1 cellular context compared by ENCODE assay signal in the genomic region with DNA sequence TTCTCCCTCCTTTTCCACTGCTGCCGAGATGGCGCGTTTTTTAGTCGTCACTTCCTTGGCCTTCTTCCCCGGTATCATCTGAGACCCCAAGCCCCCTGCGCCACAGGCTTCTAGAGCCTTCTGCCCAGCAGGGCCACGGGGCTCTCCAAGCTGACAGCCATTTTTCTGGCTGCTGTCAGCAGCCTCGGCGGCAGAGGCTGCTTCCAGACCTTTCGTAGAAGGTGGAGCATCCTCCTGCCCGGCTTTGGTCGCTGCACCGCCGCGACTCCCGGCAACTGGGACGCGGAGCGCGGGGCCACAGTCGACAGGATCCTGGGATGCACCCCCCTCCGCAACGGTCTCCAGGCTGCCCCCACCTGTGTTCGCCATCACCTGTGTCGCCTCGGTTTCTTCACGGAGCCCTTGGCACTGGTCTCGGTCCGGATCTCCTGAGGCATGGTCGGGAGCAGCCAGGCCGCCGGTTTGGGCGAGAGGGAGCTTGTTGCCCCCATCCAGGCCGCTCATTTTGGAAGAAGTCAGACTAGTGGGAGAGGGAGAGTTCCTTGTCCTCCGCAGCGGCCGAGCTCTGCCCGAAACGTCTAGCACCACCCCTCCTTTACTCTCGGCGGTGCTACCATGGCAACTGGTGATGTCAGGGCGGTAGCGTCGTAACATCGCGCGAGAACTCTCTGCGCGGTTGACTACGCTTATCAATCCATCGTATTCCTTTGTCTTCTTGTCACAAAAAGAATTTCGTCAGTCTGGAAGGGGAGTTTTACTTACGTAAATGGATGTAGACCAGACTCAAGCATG.
TF ChIP-seq lines count a peak whose summit lies in the region.

A gene (minus strand): TSS at position 571 of the 792 bp plus-strand sequence. CDS start 67 bp downstream, at position 504.

TF ChIP-seq in K562, 482 proteins besides CTCF, POLR2A, EP300 and RAD21 (continued from another document and continues in another):
- TF ChIP-seq, protein P1, sequence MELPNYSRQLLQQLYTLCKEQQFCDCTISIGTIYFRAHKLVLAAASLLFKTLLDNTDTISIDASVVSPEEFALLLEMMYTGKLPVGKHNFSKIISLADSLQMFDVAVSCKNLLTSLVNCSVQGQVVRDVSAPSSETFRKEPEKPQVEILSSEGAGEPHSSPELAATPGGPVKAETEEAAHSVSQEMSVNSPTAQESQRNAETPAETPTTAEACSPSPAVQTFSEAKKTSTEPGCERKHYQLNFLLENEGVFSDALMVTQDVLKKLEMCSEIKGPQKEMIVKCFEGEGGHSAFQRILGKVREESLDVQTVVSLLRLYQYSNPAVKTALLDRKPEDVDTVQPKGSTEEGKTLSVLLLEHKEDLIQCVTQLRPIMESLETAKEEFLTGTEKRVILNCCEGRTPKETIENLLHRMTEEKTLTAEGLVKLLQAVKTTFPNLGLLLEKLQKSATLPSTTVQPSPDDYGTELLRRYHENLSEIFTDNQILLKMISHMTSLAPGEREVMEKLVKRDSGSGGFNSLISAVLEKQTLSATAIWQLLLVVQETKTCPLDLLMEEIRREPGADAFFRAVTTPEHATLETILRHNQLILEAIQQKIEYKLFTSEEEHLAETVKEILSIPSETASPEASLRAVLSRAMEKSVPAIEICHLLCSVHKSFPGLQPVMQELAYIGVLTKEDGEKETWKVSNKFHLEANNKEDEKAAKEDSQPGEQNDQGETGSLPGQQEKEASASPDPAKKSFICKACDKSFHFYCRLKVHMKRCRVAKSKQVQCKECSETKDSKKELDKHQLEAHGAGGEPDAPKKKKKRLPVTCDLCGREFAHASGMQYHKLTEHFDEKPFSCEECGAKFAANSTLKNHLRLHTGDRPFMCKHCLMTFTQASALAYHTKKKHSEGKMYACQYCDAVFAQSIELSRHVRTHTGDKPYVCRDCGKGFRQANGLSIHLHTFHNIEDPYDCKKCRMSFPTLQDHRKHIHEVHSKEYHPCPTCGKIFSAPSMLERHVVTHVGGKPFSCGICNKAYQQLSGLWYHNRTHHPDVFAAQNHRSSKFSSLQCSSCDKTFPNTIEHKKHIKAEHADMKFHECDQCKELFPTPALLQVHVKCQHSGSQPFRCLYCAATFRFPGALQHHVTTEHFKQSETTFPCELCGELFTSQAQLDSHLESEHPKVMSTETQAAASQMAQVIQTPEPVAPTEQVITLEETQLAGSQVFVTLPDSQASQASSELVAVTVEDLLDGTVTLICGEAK (IDR thresholded peaks at IDR 0.05): peak; percentile 76
- TF ChIP-seq, protein P1 (CRISPR knock-in tag; IDR thresholded peaks at IDR 0.05): no peak
- TF ChIP-seq ZNF77 (CRISPR knock-in tag; IDR thresholded peaks at IDR 0.05) (no peak), RFX7 (CRISPR knock-in tag; IDR thresholded peaks at IDR 0.05) (no peak), DACH1 (IDR thresholded peaks at IDR 0.05; ENCODE audit: partially characterized antibody) (no peak), ZNF232 (CRISPR knock-in tag; IDR thresholded peaks at IDR 0.05) (no peak), ZNF699 (CRISPR knock-in tag; IDR thresholded peaks at IDR 0.05; ENCODE audit: insufficient replicate concordance) (no peak), ZBTB7A (IDR thresholded peaks at IDR 0.05; ENCODE audit: borderline replicate concordance, control insufficient read depth, low read depth, low read length) (peak; percentile 83), CHCHD3 (CRISPR knock-in tag; IDR thresholded peaks at IDR 0.05) (no peak), MTF1 (CRISPR knock-in tag; IDR thresholded peaks at IDR 0.05; ENCODE audit: borderline replicate concordance) (no peak), SRSF7 (optimal IDR thresholded peaks at IDR 0.05; ENCODE audit: low read depth, low read length) (no peak), MAFK (IDR thresholded peaks at IDR 0.05; ENCODE audit: low read length) (no peak), BRF1 (IDR thresholded peaks at IDR 0.05; ENCODE audit: borderline replicate concordance, extremely low read depth, insufficient read length) (no peak), ERF (CRISPR knock-in tag; IDR thresholded peaks at IDR 0.05) (no peak), CAMTA2 (CRISPR knock-in tag; conservative IDR thresholded peaks at IDR 0.05) (no peak), PPARD (CRISPR knock-in tag; IDR thresholded peaks at IDR 0.05) (no peak), NFE2L1 (tag; IDR thresholded peaks at IDR 0.05; ENCODE audit: borderline replicate concordance, low read depth) (no peak), KHSRP (IDR thresholded peaks at IDR 0.05) (no peak), HMG20B (CRISPR knock-in tag; IDR thresholded peaks at IDR 0.05) (no peak), KDM5B (IDR thresholded peaks at IDR 0.05; ENCODE audit: insufficient replicate concordance, low read depth, low read length) (peak; percentile 58), SLC30A9 (CRISPR knock-in tag; IDR thresholded peaks at IDR 0.05) (no peak), ZNF124 (CRISPR knock-in tag; IDR thresholded peaks at IDR 0.05) (no peak), SOX6 (IDR thresholded peaks at IDR 0.05) (peak; percentile 100), EZH2 (IDR thresholded peaks at IDR 0.05; ENCODE audit: borderline replicate concordance, low read depth, low read length) (no peak), HSF4 (CRISPR knock-in tag; IDR thresholded peaks at IDR 0.05; ENCODE audit: borderline replicate concordance) (no peak), FOXJ3 (CRISPR knock-in tag; IDR thresholded peaks at IDR 0.05) (no peak), CCNT2 (IDR thresholded peaks at IDR 0.05; ENCODE audit: borderline replicate concordance, extremely low read depth, insufficient read length, low read depth, low read length) (no peak), CXXC5 (CRISPR knock-in tag; IDR thresholded peaks at IDR 0.05) (peak; percentile 64), RBFOX2 (IDR thresholded peaks at IDR 0.05; ENCODE audit: low read depth, low read length) (peak; percentile 70), HNRNPL (IDR thresholded peaks at IDR 0.05; ENCODE audit: low read depth, low read length) (no peak)
- TF ChIP-seq, protein P2, sequence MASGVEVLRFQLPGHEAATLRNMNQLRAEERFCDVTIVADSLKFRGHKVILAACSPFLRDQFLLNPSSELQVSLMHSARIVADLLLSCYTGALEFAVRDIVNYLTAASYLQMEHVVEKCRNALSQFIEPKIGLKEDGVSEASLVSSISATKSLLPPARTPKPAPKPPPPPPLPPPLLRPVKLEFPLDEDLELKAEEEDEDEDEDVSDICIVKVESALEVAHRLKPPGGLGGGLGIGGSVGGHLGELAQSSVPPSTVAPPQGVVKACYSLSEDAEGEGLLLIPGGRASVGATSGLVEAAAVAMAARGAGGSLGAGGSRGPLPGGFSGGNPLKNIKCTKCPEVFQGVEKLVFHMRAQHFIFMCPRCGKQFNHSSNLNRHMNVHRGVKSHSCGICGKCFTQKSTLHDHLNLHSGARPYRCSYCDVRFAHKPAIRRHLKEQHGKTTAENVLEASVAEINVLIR (CRISPR knock-in tag; IDR thresholded peaks at IDR 0.05): peak; percentile 74
- TF ChIP-seq, protein P3, sequence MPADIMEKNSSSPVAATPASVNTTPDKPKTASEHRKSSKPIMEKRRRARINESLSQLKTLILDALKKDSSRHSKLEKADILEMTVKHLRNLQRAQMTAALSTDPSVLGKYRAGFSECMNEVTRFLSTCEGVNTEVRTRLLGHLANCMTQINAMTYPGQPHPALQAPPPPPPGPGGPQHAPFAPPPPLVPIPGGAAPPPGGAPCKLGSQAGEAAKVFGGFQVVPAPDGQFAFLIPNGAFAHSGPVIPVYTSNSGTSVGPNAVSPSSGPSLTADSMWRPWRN (IDR thresholded peaks at IDR 0.05; ENCODE audit: low read depth): no peak
- TF ChIP-seq, protein P4, sequence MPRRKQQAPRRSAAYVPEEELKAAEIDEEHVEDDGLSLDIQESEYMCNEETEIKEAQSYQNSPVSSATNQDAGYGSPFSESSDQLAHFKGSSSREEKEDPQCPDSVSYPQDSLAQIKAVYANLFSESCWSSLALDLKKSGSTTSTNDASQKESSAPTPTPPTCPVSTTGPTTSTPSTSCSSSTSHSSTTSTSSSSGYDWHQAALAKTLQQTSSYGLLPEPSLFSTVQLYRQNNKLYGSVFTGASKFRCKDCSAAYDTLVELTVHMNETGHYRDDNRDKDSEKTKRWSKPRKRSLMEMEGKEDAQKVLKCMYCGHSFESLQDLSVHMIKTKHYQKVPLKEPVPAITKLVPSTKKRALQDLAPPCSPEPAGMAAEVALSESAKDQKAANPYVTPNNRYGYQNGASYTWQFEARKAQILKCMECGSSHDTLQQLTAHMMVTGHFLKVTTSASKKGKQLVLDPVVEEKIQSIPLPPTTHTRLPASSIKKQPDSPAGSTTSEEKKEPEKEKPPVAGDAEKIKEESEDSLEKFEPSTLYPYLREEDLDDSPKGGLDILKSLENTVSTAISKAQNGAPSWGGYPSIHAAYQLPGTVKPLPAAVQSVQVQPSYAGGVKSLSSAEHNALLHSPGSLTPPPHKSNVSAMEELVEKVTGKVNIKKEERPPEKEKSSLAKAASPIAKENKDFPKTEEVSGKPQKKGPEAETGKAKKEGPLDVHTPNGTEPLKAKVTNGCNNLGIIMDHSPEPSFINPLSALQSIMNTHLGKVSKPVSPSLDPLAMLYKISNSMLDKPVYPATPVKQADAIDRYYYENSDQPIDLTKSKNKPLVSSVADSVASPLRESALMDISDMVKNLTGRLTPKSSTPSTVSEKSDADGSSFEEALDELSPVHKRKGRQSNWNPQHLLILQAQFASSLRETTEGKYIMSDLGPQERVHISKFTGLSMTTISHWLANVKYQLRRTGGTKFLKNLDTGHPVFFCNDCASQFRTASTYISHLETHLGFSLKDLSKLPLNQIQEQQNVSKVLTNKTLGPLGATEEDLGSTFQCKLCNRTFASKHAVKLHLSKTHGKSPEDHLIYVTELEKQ (CRISPR knock-in tag; IDR thresholded peaks at IDR 0.05): no peak
- TF ChIP-seq, protein P5, sequence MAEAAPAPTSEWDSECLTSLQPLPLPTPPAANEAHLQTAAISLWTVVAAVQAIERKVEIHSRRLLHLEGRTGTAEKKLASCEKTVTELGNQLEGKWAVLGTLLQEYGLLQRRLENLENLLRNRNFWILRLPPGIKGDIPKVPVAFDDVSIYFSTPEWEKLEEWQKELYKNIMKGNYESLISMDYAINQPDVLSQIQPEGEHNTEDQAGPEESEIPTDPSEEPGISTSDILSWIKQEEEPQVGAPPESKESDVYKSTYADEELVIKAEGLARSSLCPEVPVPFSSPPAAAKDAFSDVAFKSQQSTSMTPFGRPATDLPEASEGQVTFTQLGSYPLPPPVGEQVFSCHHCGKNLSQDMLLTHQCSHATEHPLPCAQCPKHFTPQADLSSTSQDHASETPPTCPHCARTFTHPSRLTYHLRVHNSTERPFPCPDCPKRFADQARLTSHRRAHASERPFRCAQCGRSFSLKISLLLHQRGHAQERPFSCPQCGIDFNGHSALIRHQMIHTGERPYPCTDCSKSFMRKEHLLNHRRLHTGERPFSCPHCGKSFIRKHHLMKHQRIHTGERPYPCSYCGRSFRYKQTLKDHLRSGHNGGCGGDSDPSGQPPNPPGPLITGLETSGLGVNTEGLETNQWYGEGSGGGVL (CRISPR knock-in tag; IDR thresholded peaks at IDR 0.05): no peak
- TF ChIP-seq, protein P6, sequence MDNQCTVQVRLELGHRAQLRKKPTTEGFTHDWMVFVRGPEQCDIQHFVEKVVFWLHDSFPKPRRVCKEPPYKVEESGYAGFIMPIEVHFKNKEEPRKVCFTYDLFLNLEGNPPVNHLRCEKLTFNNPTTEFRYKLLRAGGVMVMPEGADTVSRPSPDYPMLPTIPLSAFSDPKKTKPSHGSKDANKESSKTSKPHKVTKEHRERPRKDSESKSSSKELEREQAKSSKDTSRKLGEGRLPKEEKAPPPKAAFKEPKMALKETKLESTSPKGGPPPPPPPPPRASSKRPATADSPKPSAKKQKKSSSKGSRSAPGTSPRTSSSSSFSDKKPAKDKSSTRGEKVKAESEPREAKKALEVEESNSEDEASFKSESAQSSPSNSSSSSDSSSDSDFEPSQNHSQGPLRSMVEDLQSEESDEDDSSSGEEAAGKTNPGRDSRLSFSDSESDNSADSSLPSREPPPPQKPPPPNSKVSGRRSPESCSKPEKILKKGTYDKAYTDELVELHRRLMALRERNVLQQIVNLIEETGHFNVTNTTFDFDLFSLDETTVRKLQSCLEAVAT (IDR thresholded peaks at IDR 0.05): no peak
- TF ChIP-seq, protein P7, sequence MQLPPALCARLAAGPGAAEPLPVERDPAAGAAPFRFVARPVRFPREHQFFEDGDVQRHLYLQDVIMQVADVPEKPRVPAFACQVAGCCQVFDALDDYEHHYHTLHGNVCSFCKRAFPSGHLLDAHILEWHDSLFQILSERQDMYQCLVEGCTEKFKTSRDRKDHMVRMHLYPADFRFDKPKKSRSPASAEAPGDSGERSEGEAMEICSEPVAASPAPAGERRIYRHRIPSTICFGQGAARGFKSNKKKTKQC (CRISPR knock-in tag; IDR thresholded peaks at IDR 0.05): peak; percentile 83
